ENCODE assay signal across 11 cellular contexts in genomic region chr13:36764957-36765356, GRCh38.
"Had no signal": no experiment of that assay in that cellular context is flagged by ENCODE, and none has a peak within 500 bp of the region (broad histone marks: within the 10 kb centered on the region; RNA-seq: fewer than 3 reads in every experiment).

No MANE protein-coding gene starts in this region.

- ATAC-seq: activated CD4-positive, alpha-beta T cell treated with anti-CD3 and anti-CD28 coated beads for 36 hours; activated CD8-positive, alpha-beta T cell treated with anti-CD3 and anti-CD28 coated beads for 36 hours; activated T-cell treated with anti-CD3 and anti-CD28 coated beads, Interleukin-2, amount 50 U/mL, for 4 hours; psoas muscle; right lobe of liver; stimulated activated naive CD8-positive, alpha-beta T cell treated with anti-CD3 and anti-CD28 coated beads, Interleukin-15, amount 100 ng/mL, for 72 hours had no signal

- H3K4me3 ChIP-seq: psoas muscle, right lobe of liver, upper lobe of left lung had no signal

- H3K36me3 ChIP-seq: right lobe of liver, upper lobe of left lung, WERI-Rb-1 had no signal

- H3K27me3 ChIP-seq: right lobe of liver, upper lobe of left lung had no signal

- DNase-seq: activated CD4-positive, alpha-beta T cell treated with anti-CD3 and anti-CD28 coated beads for 36 hours; activated CD8-positive, alpha-beta T cell treated with anti-CD3 and anti-CD28 coated beads for 36 hours; activated effector memory CD4-positive, alpha-beta T cell treated with Interleukin-2 at 50 U/mL for 16 hours; activated naive CD4-positive, alpha-beta T cell treated with anti-CD3 and anti-CD28 coated beads, Interleukin-2, amount 50 U/mL, for 16 hours; activated T-cell treated with anti-CD3 and anti-CD28 coated beads, Interleukin-2, amount 50 U/mL, for 4 hours; kidney; psoas muscle; right lobe of liver; stimulated activated naive CD8-positive, alpha-beta T cell treated with anti-CD3 and anti-CD28 coated beads, Interleukin-15, amount 100 ng/mL, for 72 hours; upper lobe of left lung; WERI-Rb-1 had no signal

- H3K4me1 ChIP-seq: psoas muscle, right lobe of liver, upper lobe of left lung had no signal

- H3K27ac ChIP-seq: psoas muscle, right lobe of liver, upper lobe of left lung, WERI-Rb-1 had no signal

- H3K9me3 ChIP-seq: psoas muscle, right lobe of liver had no signal
